In the genomic region with DNA sequence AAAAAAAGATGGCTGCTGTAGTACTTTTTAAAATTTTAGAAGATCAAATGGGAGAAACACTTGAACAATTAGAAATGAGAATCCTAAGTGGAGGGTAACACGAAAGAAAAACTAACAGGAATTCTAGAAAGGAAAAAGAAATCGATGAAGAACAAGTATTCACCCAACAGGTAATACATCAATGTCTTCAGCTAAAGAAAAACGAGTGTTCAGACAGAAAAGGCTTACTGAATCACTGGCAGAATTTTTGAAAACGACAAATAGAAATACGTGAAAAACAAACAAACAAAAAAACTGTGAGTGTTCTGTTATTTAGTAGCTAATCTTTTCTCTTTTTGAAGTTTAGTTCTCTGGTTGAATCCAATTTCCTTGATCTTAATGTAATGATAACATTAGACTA, we compare ENCODE assay signal across 1 cellular context.
TF ChIP-seq lines count a peak whose summit lies in the region.

No MANE protein-coding gene starts in this region.

TF ChIP-seq in GM23338, 12 proteins besides CTCF, POLR2A, EP300 and RAD21 (continued from another document):
- TF ChIP-seq, protein P1, sequence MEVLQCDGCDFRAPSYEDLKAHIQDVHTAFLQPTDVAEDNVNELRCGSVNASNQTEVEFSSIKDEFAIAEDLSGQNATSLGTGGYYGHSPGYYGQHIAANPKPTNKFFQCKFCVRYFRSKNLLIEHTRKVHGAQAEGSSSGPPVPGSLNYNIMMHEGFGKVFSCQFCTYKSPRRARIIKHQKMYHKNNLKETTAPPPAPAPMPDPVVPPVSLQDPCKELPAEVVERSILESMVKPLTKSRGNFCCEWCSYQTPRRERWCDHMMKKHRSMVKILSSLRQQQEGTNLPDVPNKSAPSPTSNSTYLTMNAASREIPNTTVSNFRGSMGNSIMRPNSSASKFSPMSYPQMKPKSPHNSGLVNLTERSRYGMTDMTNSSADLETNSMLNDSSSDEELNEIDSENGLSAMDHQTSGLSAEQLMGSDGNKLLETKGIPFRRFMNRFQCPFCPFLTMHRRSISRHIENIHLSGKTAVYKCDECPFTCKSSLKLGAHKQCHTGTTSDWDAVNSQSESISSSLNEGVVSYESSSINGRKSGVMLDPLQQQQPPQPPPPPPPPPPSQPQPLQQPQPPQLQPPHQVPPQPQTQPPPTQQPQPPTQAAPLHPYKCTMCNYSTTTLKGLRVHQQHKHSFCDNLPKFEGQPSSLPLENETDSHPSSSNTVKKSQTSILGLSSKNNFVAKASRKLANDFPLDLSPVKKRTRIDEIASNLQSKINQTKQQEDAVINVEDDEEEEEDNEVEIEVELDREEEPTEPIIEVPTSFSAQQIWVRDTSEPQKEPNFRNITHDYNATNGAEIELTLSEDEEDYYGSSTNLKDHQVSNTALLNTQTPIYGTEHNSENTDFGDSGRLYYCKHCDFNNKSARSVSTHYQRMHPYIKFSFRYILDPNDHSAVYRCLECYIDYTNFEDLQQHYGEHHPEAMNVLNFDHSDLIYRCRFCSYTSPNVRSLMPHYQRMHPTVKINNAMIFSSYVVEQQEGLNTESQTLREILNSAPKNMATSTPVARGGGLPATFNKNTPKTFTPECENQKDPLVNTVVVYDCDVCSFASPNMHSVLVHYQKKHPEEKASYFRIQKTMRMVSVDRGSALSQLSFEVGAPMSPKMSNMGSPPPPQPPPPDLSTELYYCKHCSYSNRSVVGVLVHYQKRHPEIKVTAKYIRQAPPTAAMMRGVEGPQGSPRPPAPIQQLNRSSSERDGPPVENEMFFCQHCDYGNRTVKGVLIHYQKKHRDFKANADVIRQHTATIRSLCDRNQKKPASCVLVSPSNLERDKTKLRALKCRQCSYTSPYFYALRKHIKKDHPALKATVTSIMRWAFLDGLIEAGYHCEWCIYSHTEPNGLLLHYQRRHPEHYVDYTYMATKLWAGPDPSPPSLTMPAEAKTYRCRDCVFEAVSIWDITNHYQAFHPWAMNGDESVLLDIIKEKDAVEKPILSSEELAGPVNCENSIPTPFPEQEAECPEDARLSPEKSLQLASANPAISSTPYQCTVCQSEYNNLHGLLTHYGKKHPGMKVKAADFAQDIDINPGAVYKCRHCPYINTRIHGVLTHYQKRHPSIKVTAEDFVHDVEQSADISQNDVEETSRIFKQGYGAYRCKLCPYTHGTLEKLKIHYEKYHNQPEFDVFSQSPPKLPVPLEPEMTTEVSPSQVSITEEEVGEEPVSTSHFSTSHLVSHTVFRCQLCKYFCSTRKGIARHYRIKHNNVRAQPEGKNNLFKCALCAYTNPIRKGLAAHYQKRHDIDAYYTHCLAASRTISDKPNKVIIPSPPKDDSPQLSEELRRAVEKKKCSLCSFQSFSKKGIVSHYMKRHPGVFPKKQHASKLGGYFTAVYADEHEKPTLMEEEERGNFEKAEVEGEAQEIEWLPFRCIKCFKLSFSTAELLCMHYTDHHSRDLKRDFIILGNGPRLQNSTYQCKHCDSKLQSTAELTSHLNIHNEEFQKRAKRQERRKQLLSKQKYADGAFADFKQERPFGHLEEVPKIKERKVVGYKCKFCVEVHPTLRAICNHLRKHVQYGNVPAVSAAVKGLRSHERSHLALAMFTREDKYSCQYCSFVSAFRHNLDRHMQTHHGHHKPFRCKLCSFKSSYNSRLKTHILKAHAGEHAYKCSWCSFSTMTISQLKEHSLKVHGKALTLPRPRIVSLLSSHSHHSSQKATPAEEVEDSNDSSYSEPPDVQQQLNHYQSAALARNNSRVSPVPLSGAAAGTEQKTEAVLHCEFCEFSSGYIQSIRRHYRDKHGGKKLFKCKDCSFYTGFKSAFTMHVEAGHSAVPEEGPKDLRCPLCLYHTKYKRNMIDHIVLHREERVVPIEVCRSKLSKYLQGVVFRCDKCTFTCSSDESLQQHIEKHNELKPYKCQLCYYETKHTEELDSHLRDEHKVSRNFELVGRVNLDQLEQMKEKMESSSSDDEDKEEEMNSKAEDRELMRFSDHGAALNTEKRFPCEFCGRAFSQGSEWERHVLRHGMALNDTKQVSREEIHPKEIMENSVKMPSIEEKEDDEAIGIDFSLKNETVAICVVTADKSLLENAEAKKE (CRISPR knock-in tag; IDR thresholded peaks at IDR 0.05) = no peak
